ENCODE assay signal across 1 cellular context in the genomic region with DNA sequence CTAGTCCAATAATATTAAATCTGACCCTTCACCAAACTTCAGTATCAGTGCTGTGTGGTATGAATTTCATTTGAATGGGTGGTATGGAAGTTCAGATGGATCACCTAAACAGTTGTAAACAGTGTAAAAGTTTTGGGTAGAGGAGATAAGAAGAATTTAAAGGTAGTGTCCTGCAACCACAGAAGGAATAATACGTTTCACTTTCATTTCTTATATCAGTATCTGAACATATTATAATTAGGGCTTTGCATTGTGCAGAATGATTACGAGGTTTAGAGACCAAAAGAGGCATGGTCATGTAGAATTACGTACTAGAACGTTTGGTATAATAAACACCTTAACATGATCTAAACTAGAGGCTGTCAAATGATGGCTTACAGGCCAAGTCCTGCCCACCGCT.
TF ChIP-seq lines count a peak whose summit lies in the region.

No MANE protein-coding gene starts in this region.

TF ChIP-seq in GM23338, 12 proteins besides CTCF, POLR2A, EP300 and RAD21 (continued from another document):
- TF ChIP-seq, protein P1, sequence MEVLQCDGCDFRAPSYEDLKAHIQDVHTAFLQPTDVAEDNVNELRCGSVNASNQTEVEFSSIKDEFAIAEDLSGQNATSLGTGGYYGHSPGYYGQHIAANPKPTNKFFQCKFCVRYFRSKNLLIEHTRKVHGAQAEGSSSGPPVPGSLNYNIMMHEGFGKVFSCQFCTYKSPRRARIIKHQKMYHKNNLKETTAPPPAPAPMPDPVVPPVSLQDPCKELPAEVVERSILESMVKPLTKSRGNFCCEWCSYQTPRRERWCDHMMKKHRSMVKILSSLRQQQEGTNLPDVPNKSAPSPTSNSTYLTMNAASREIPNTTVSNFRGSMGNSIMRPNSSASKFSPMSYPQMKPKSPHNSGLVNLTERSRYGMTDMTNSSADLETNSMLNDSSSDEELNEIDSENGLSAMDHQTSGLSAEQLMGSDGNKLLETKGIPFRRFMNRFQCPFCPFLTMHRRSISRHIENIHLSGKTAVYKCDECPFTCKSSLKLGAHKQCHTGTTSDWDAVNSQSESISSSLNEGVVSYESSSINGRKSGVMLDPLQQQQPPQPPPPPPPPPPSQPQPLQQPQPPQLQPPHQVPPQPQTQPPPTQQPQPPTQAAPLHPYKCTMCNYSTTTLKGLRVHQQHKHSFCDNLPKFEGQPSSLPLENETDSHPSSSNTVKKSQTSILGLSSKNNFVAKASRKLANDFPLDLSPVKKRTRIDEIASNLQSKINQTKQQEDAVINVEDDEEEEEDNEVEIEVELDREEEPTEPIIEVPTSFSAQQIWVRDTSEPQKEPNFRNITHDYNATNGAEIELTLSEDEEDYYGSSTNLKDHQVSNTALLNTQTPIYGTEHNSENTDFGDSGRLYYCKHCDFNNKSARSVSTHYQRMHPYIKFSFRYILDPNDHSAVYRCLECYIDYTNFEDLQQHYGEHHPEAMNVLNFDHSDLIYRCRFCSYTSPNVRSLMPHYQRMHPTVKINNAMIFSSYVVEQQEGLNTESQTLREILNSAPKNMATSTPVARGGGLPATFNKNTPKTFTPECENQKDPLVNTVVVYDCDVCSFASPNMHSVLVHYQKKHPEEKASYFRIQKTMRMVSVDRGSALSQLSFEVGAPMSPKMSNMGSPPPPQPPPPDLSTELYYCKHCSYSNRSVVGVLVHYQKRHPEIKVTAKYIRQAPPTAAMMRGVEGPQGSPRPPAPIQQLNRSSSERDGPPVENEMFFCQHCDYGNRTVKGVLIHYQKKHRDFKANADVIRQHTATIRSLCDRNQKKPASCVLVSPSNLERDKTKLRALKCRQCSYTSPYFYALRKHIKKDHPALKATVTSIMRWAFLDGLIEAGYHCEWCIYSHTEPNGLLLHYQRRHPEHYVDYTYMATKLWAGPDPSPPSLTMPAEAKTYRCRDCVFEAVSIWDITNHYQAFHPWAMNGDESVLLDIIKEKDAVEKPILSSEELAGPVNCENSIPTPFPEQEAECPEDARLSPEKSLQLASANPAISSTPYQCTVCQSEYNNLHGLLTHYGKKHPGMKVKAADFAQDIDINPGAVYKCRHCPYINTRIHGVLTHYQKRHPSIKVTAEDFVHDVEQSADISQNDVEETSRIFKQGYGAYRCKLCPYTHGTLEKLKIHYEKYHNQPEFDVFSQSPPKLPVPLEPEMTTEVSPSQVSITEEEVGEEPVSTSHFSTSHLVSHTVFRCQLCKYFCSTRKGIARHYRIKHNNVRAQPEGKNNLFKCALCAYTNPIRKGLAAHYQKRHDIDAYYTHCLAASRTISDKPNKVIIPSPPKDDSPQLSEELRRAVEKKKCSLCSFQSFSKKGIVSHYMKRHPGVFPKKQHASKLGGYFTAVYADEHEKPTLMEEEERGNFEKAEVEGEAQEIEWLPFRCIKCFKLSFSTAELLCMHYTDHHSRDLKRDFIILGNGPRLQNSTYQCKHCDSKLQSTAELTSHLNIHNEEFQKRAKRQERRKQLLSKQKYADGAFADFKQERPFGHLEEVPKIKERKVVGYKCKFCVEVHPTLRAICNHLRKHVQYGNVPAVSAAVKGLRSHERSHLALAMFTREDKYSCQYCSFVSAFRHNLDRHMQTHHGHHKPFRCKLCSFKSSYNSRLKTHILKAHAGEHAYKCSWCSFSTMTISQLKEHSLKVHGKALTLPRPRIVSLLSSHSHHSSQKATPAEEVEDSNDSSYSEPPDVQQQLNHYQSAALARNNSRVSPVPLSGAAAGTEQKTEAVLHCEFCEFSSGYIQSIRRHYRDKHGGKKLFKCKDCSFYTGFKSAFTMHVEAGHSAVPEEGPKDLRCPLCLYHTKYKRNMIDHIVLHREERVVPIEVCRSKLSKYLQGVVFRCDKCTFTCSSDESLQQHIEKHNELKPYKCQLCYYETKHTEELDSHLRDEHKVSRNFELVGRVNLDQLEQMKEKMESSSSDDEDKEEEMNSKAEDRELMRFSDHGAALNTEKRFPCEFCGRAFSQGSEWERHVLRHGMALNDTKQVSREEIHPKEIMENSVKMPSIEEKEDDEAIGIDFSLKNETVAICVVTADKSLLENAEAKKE (CRISPR knock-in tag; IDR thresholded peaks at IDR 0.05), result no peak
- TF ChIP-seq POLR2AphosphoS5 (IDR thresholded peaks at IDR 0.05; ENCODE audit: low read depth) (no peak), ZNF114 (CRISPR knock-in tag; IDR thresholded peaks at IDR 0.05) (no peak)
